In genomic region chr10:28698075-28698474, GRCh38 we compare ENCODE assay signal across 29 cellular contexts.
"Had no signal": no experiment of that assay in that cellular context is flagged by ENCODE, and none has a peak within 500 bp of the region (broad histone marks: within the 10 kb centered on the region; RNA-seq: fewer than 3 reads in every experiment).

No MANE protein-coding gene starts in this region.

- FAIRE-seq: colon, endometrium, endothelial cell of umbilical vein, frontal cortex had no signal

- H3K4me3 Mint-ChIP-seq: dendritic cell treated with granulocyte-macrophage colony-stimulating factor and Interleukin-4, amounts not matched to agents 40 ng/mL and 50 ng/mL, for 4 days; effector memory CD8-positive, alpha-beta T cell; endodermal cell had no signal

- H3K9me3 ChIP-seq: colonic mucosa, esophagus muscularis mucosa, esophagus squamous epithelium, gastrocnemius medialis, gastroesophageal sphincter, heart left ventricle, heart right ventricle had no signal

- H3K4me3 ChIP-seq: colonic mucosa, coronary artery, dorsolateral prefrontal cortex, esophagus muscularis mucosa, esophagus squamous epithelium, gastrocnemius medialis, gastroesophageal sphincter, heart left ventricle, heart right ventricle had no signal

- H3K36me3 ChIP-seq: colonic mucosa, esophagus muscularis mucosa, esophagus squamous epithelium, gastrocnemius medialis, gastroesophageal sphincter, heart left ventricle, heart right ventricle had no signal

- ATAC-seq: effector memory CD8-positive, alpha-beta T cell; esophagus mucosa; foreskin keratinocyte; gastrocnemius medialis; gastroesophageal sphincter; heart left ventricle; heart right ventricle had no signal

- H3K9me3 Mint-ChIP-seq: dendritic cell treated with granulocyte-macrophage colony-stimulating factor and Interleukin-4, amounts not matched to agents 40 ng/mL and 50 ng/mL, for 4 days; effector memory CD8-positive, alpha-beta T cell had no signal

- H3K4me1 ChIP-seq: colonic mucosa, esophagus muscularis mucosa, esophagus squamous epithelium, foreskin keratinocyte, gastrocnemius medialis, gastroesophageal sphincter, heart left ventricle, heart right ventricle had no signal

- H3K27ac Mint-ChIP-seq: dendritic cell treated with granulocyte-macrophage colony-stimulating factor and Interleukin-4, amounts not matched to agents 40 ng/mL and 50 ng/mL, for 4 days; effector memory CD8-positive, alpha-beta T cell; endodermal cell had no signal

- H3K27ac ChIP-seq: colonic mucosa, coronary artery, dorsolateral prefrontal cortex, epithelial cell of prostate, esophagus muscularis mucosa, esophagus squamous epithelium, foreskin keratinocyte, gastrocnemius medialis, gastroesophageal sphincter, heart left ventricle, heart right ventricle had no signal

- H3K27me3 ChIP-seq: colonic mucosa, gastrocnemius medialis had no signal

- DNase-seq: colonic mucosa; cortex of kidney; dermis blood vessel endothelial cell; dorsolateral prefrontal cortex; effector CD4-positive, alpha-beta T cell; effector CD8-positive, alpha-beta T cell; effector memory CD4-positive, alpha-beta T cell; effector memory CD8-positive, alpha-beta T cell; endodermal cell; erythroblast; esophagus squamous epithelium; foreskin fibroblast; foreskin keratinocyte; foreskin melanocyte; gastrocnemius medialis; glutamatergic neuron; head of caudate nucleus; heart left ventricle; heart right ventricle had no signal

- H3K4me1 Mint-ChIP-seq: endodermal cell had no signal
